Comparison of ENCODE assay signal across 1 cellular context in genomic region chr3:124885466-124886167, GRCh38.
TF ChIP-seq lines count a peak whose summit lies in the region.

No MANE protein-coding gene starts in this region.

TF ChIP-seq in H1, 55 proteins besides CTCF, POLR2A, EP300 and RAD21:
- TF ChIP-seq ATF3 (IDR thresholded peaks at IDR 0.05; ENCODE audit: insufficient read depth, low read depth, low read length) (no peak), POLR2AphosphoS5 (IDR thresholded peaks at IDR 0.05; ENCODE audit: low read depth, low read length) (no peak)
